Comparison of ENCODE assay signal across 16 cellular contexts in genomic region chr13:41224113-41225110, GRCh38. TPM values are rescaled to one million over a fixed set of nuclear protein-coding genes. Genes with fewer than 3 reads are reported as not detected.
A peak's percentile ranks its signal among the peaks of the same experiment; 100 is the strongest.
DNase-seq lines count a peak whose midpoint lies in the region; ATAC-seq and TF ChIP-seq lines count a peak whose summit lies in the region.
"Had no signal": no experiment of that assay in that cellular context is flagged by ENCODE, and none has a peak within 500 bp of the region (broad histone marks: within the 10 kb centered on the region; RNA-seq: fewer than 3 reads in every experiment).

No MANE protein-coding gene starts in this region.

- in situ Hi-C loops in GM23248 (cut with MboI): no loop called here

- H4K20me1 ChIP-seq in GM23248 (ENCODE audit: insufficient read depth): no peaks in the 10 kb centered on the region
- no peaks in the 10 kb centered on the region for H4K20me1 ChIP-seq in smooth muscle cell (ENCODE audit: low read depth)
- no peaks in the 10 kb centered on the region for H4K20me1 ChIP-seq in PC-9 (ENCODE audit: insufficient read depth)

- H3K27me3 ChIP-seq in GM23248 (replicated peaks; ENCODE audit: insufficient read depth): no peaks in the 10 kb centered on the region
- H3K27me3 ChIP-seq in smooth muscle cell (ENCODE audit: low read depth): no peaks in the 10 kb centered on the region
- no peaks in the 10 kb centered on the region for H3K27me3 ChIP-seq in PC-9 (ENCODE audit: insufficient read depth, low read depth)
- H3K27me3 ChIP-seq: sigmoid colon had no signal

- CTCF ChIA-PET in PC-9 (lab: Charles Lee): no interaction called here

- H3F3A ChIP-seq in GM23248 (ENCODE audit: insufficient read depth) (peaks cover 20% of the 10 kb centered on the region), smooth muscle cell (ENCODE audit: low read depth) (no peaks in the 10 kb centered on the region), PC-9 (ENCODE audit: insufficient read depth, low read depth) (no peaks in the 10 kb centered on the region)

- H3K27ac ChIP-seq in GM23248 (peak overlapping the region; percentile 56), smooth muscle cell (ENCODE audit: low read depth) (no peak overlapping the region), PC-9 (no peak overlapping the region)
- H3K27ac ChIP-seq: HL-60, sigmoid colon, SK-N-MC, WERI-Rb-1 had no signal

- H3K9me2 ChIP-seq in GM23248 (ENCODE audit: insufficient read depth): no peaks in the 10 kb centered on the region
- H3K9me2 ChIP-seq in PC-9 (ENCODE audit: insufficient read depth): no peaks in the 10 kb centered on the region

- H3K9me3 ChIP-seq in GM23248 (ENCODE audit: low read depth): no peaks in the 10 kb centered on the region
- H3K9me3 ChIP-seq in smooth muscle cell (replicated peaks; ENCODE audit: low read depth): no peaks in the 10 kb centered on the region
- no peaks in the 10 kb centered on the region for H3K9me3 ChIP-seq in PC-9 (ENCODE audit: insufficient read depth, low read depth)
- H3K9me3 ChIP-seq: sigmoid colon had no signal

- H3K4me1 ChIP-seq in GM23248 (ENCODE audit: insufficient read depth): peaks cover 25% of the 10 kb centered on the region
- H3K4me1 ChIP-seq in smooth muscle cell (ENCODE audit: low read depth): no peaks in the 10 kb centered on the region
- H3K4me1 ChIP-seq in PC-9 (replicated peaks; ENCODE audit: insufficient read depth): no peaks in the 10 kb centered on the region
- H3K4me1 ChIP-seq: sigmoid colon had no signal

- H3K4me2 ChIP-seq in GM23248 (ENCODE audit: unreplicated experiment): peak overlapping the region; percentile 92
- H3K4me2 ChIP-seq in smooth muscle cell: peak overlapping the region; percentile 52
- no peak overlapping the region for H3K4me2 ChIP-seq in PC-9

- POLR2A ChIA-PET in PC-9 (lab: Charles Lee; ENCODE audit: unreplicated experiment): no interaction called here

- ATAC-seq in SK-N-SH treated with all-trans-retinoic acid at 6 μM for 48 hours (peak; percentile 89), HG03354 (IDR thresholded peaks at IDR 0.05; ENCODE audit: poor library complexity, severe bottlenecking, unreplicated experiment) (no peak)
- ATAC-seq: stimulated activated naive CD8-positive, alpha-beta T cell treated with anti-CD3 and anti-CD28 coated beads, Interleukin-15, Interleukin-2, amounts not matched to agents 100 U/mL and 50 U/mL, for 24 hours had no signal

- WGBS in GM23248 (ENCODE audit: low coverage in 1 of 2, low lambda C conversion rate in 2 of 2, missing lambda C conversion rate in 2 of 2), 2 experiments: 60 to 63% methylated on average over 7 of the region's 7 CpGs
- WGBS in smooth muscle cell (ENCODE audit: low lambda C conversion rate): 80% methylated on average over 7 of the region's 7 CpGs

- H3K79me2 ChIP-seq in GM23248 (ENCODE audit: insufficient read depth): no peaks in the 10 kb centered on the region
- no peaks in the 10 kb centered on the region for H3K79me2 ChIP-seq in smooth muscle cell (ENCODE audit: low read depth)
- H3K79me2 ChIP-seq in PC-9 (ENCODE audit: low read depth): no peaks in the 10 kb centered on the region

- intact Hi-C loops in PC-9 (cut with micrococcal nuclease; ENCODE audit: unreplicated experiment): no loop called here

- peak overlapping the region; percentile 69 for H2AFZ ChIP-seq in GM23248
- no peak overlapping the region for H2AFZ ChIP-seq in smooth muscle cell (ENCODE audit: low read depth)
- H2AFZ ChIP-seq in PC-9: no peak overlapping the region

- peak; percentile 83 for DNase-seq in GM23248
- peak; percentile 66 for DNase-seq in fibroblast of the aortic adventitia (ENCODE audit: low read depth)
- no peak for DNase-seq in smooth muscle cell (lab: John Stamatoyannopoulos, UW; ENCODE audit: unreplicated experiment)
- DNase-seq in NCI-H510A (lab: John Stamatoyannopoulos, UW): no peak
- DNase-seq in PC-9: no peak
- DNase-seq: activated CD8-positive, alpha-beta memory T cell treated with anti-CD3 and anti-CD28 coated beads for 24 hours; activated gamma-delta T cell treated with Interleukin-2 at 50 U/mL for 16 hours; hypothalamus; NK-92 treated with Interleukin-12 subunit alpha and Interleukin-12 subunit beta, amount 100 ng/mL, for 24 hours; sigmoid colon; stimulated activated naive CD8-positive, alpha-beta T cell treated with anti-CD3 and anti-CD28 coated beads, Interleukin-15, Interleukin-2, amounts not matched to agents 100 U/mL and 50 U/mL, for 24 hours; WERI-Rb-1 had no signal

- H3K9ac ChIP-seq in GM23248: peak overlapping the region; percentile 28; the same call in 1 of the 2 replicates
- no peak overlapping the region for H3K9ac ChIP-seq in smooth muscle cell (ENCODE audit: low read depth)

- no peaks in the 10 kb centered on the region for H3K36me3 ChIP-seq in GM23248 (ENCODE audit: low read depth)
- H3K36me3 ChIP-seq in smooth muscle cell (ENCODE audit: low read depth): no peaks in the 10 kb centered on the region
- no peaks in the 10 kb centered on the region for H3K36me3 ChIP-seq in PC-9 (ENCODE audit: low read depth)
- H3K36me3 ChIP-seq: WERI-Rb-1 had no signal

- no TSS peak for BruUV-seq in PC-9 (replicated peaks; lab: Mats Ljungman, UMichigan)

- TF ChIP-seq CTCF in fibroblast of the aortic adventitia (IDR thresholded peaks at IDR 0.05; ENCODE audit: insufficient read depth, low read length) (no peak), smooth muscle cell (IDR thresholded peaks at IDR 0.05; ENCODE audit: borderline replicate concordance, insufficient read depth, poor library complexity, severe bottlenecking) (no peak), PC-9 (conservative IDR thresholded peaks at IDR 0.05) (no peak)

- H3K4me3 ChIP-seq in GM23248 (peak overlapping the region; percentile 61), fibroblast of the aortic adventitia (ENCODE audit: low read depth, low read length) (no peak overlapping the region), smooth muscle cell (no peak overlapping the region), PC-9 (no peak overlapping the region)
- H3K4me3 ChIP-seq: sigmoid colon, SK-N-MC had no signal

TF ChIP-seq in SK-N-SH treated with all-trans-retinoic acid at 6 μM for 48 hours, 23 proteins besides CTCF, POLR2A, EP300 and RAD21:
- no peak for TF ChIP-seq ZFP3 (CRISPR knock-in tag; IDR thresholded peaks at IDR 0.05)
- no peak for TF ChIP-seq ZNF565 (CRISPR knock-in tag; conservative IDR thresholded peaks at IDR 0.05; ENCODE audit: low read depth)

RNA-seq across cellular contexts. Expression of gene KBTBD7, which starts 30.0 kb away (rescaled TPM):
- total RNA-seq in GM23248 (2014; rRNA removed; shearing (Covaris generic)): 4.4 and 4.6 TPM in 2 replicates
- 3.5 and 3.9 TPM in 2 replicates for polyA plus RNA-seq in GM23248 (2016; fragmentation: Nextera tagmentation; extraction: Ambion mirVana)
- total RNA-seq in fibroblast of the aortic adventitia (ENCODE audit: low replicate concordance): 4.9 and 7.8 TPM in 2 replicates
- 6.7 and 8.5 TPM in 2 replicates for total RNA-seq in smooth muscle cell
- 3.9 and 6.9 TPM in 2 replicates for polyA plus RNA-seq in smooth muscle cell
- total RNA-seq in PC-9 (2021): 3.9 and 4.1 TPM in 2 replicates

RNA-seq across cellular contexts. Expression of gene MTRF1, which starts 39.0 kb away (rescaled TPM):
- 10.5 and 17.1 TPM in 2 replicates for total RNA-seq in GM23248 (2014; rRNA removed; shearing (Covaris generic))
- polyA plus RNA-seq in GM23248 (2016; fragmentation: Nextera tagmentation; extraction: Ambion mirVana): 10.3 and 11.2 TPM in 2 replicates
- total RNA-seq in fibroblast of the aortic adventitia (ENCODE audit: low replicate concordance): 4.3 and 11.8 TPM in 2 replicates
- 4.7 and 9.8 TPM in 2 replicates for total RNA-seq in smooth muscle cell
- polyA plus RNA-seq in smooth muscle cell: 6.5 and 7.2 TPM in 2 replicates
- 8.2 and 15.8 TPM in 2 replicates for total RNA-seq in PC-9 (2021)

Comparison
In these comparisons a context has a peak if more than half of its experiments do, and no peak if none do; other contexts are left out.
1. DNase-seq: peak in GM23248 (single experiment) and fibroblast of the aortic adventitia (single experiment); none in smooth muscle cell (single experiment), NCI-H510A (single experiment) and PC-9 (0 of 2).